In the genomic region with DNA sequence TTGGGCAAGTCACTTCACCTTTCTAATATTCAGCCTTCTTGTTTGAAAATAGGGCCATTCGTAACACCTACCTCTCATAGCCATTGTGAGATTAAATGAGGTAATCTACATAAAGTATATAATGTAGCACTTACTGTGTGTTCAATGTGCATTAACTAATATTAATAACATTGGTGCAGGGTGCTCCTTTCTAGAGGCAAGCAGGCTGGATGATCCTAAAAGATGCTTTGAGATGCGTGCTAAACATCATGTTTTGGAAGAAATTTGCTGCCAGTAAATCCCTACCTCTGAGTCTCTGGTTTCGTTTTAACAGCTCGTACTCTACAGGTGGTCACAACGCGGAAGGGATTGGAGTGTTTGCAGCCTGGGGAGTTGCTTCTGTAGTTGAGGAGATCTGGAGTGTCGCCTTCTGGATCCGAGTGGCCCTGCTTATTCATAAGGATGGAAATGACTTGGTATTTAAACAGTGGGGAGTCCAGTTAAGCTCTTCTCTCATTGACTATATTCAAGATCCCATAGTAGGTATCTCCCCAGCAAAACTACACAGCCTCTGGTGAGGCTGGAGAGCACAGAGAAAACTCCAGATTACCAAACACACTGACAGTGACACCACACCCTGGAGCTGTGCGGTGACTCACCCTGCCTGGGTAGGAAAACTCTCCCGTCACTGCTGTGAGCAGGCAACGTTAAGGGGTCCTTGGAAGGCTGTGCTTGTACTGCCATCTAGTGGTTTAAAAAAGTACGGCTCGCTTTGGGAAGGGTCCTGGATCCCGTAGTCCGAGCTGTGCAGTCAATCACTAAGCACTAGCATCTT, we compare ENCODE assay signal across 1 cellular context.
A peak's percentile ranks its signal among the peaks of the same experiment; 100 is the strongest.
TF ChIP-seq lines count a peak whose summit lies in the region.

No MANE protein-coding gene starts in this region.

TF ChIP-seq in K562, 482 proteins besides CTCF, POLR2A, EP300 and RAD21 (continued from another document and continues in another):
- TF ChIP-seq, protein P1, sequence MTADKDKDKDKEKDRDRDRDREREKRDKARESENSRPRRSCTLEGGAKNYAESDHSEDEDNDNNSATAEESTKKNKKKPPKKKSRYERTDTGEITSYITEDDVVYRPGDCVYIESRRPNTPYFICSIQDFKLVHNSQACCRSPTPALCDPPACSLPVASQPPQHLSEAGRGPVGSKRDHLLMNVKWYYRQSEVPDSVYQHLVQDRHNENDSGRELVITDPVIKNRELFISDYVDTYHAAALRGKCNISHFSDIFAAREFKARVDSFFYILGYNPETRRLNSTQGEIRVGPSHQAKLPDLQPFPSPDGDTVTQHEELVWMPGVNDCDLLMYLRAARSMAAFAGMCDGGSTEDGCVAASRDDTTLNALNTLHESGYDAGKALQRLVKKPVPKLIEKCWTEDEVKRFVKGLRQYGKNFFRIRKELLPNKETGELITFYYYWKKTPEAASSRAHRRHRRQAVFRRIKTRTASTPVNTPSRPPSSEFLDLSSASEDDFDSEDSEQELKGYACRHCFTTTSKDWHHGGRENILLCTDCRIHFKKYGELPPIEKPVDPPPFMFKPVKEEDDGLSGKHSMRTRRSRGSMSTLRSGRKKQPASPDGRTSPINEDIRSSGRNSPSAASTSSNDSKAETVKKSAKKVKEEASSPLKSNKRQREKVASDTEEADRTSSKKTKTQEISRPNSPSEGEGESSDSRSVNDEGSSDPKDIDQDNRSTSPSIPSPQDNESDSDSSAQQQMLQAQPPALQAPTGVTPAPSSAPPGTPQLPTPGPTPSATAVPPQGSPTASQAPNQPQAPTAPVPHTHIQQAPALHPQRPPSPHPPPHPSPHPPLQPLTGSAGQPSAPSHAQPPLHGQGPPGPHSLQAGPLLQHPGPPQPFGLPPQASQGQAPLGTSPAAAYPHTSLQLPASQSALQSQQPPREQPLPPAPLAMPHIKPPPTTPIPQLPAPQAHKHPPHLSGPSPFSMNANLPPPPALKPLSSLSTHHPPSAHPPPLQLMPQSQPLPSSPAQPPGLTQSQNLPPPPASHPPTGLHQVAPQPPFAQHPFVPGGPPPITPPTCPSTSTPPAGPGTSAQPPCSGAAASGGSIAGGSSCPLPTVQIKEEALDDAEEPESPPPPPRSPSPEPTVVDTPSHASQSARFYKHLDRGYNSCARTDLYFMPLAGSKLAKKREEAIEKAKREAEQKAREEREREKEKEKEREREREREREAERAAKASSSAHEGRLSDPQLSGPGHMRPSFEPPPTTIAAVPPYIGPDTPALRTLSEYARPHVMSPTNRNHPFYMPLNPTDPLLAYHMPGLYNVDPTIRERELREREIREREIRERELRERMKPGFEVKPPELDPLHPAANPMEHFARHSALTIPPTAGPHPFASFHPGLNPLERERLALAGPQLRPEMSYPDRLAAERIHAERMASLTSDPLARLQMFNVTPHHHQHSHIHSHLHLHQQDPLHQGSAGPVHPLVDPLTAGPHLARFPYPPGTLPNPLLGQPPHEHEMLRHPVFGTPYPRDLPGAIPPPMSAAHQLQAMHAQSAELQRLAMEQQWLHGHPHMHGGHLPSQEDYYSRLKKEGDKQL (CRISPR knock-in tag; IDR thresholded peaks at IDR 0.05; ENCODE audit: borderline replicate concordance): no peak
- TF ChIP-seq ZNF212 (CRISPR knock-in tag; IDR thresholded peaks at IDR 0.05) (no peak), PYGO2 (tag; IDR thresholded peaks at IDR 0.05) (no peak), ZNF589 (CRISPR knock-in tag; IDR thresholded peaks at IDR 0.05; ENCODE audit: low read depth) (no peak), MTF1 (CRISPR knock-in tag; IDR thresholded peaks at IDR 0.05; ENCODE audit: borderline replicate concordance) (no peak), MAFF (IDR thresholded peaks at IDR 0.05; ENCODE audit: low read length) (peak; percentile 25; the same call in 1 of the 2 replicates), ADNP (tag; IDR thresholded peaks at IDR 0.05) (no peak), SMC3 (conservative IDR thresholded peaks at IDR 0.05; ENCODE audit: insufficient read depth, low read depth, low read length) (peak; percentile 94), RBBP5 (IDR thresholded peaks at IDR 0.05; ENCODE audit: borderline replicate concordance, insufficient read depth, low read length, poor library complexity, severe bottlenecking) (no peak), NCOA2 (IDR thresholded peaks at IDR 0.05; ENCODE audit: partially characterized antibody in 2 of 2) (no peak), ZKSCAN1 (IDR thresholded peaks at IDR 0.05; ENCODE audit: low read depth, low read length) (peak; percentile 95), TEAD1 (CRISPR knock-in tag; IDR thresholded peaks at IDR 0.05) (0 out of 4 replicates have a peak, but pooled peaks of 1 of the 2 experiments have one; percentile 51), CBFA2T3 (IDR thresholded peaks at IDR 0.05) (peak; percentile 22; the same call in 1 of the 2 replicates), KDM5B (IDR thresholded peaks at IDR 0.05; ENCODE audit: insufficient replicate concordance, low read depth, low read length) (no peak), ZNF274 (IDR thresholded peaks at IDR 0.05; ENCODE audit: borderline replicate concordance, low read depth, low read length) (no peak), NEUROD1 (IDR thresholded peaks at IDR 0.05; ENCODE audit: borderline replicate concordance, low read depth, low read length, partially characterized antibody) (peak; percentile 71), GABPB1 (CRISPR knock-in tag; IDR thresholded peaks at IDR 0.05) (no peak), ETV6 (IDR thresholded peaks at IDR 0.05; ENCODE audit: borderline replicate concordance in 1 of 2, low read depth in 2 of 2, low read length in 1 of 2) (0 out of 4 replicates have a peak, but pooled peaks of 1 of the 2 experiments have one; percentile 24), ETV6 (CRISPR knock-in tag; IDR thresholded peaks at IDR 0.05; ENCODE audit: borderline replicate concordance) (no peak), PHTF2 (CRISPR knock-in tag; IDR thresholded peaks at IDR 0.05) (no peak), TBL1XR1 (IDR thresholded peaks at IDR 0.05; ENCODE audit: low read length in 2 of 2) (peak in 1 of 2 experiments; percentile 49; a peak in 1 of 4 replicates), CREB1 (IDR thresholded peaks at IDR 0.05) (0 out of 2 replicates have a peak, but pooled peaks have one; percentile 62), CREB1 (CRISPR knock-in tag; IDR thresholded peaks at IDR 0.05) (peak; percentile 19; the same call in 1 of the 2 replicates)
- TF ChIP-seq, protein P2, sequence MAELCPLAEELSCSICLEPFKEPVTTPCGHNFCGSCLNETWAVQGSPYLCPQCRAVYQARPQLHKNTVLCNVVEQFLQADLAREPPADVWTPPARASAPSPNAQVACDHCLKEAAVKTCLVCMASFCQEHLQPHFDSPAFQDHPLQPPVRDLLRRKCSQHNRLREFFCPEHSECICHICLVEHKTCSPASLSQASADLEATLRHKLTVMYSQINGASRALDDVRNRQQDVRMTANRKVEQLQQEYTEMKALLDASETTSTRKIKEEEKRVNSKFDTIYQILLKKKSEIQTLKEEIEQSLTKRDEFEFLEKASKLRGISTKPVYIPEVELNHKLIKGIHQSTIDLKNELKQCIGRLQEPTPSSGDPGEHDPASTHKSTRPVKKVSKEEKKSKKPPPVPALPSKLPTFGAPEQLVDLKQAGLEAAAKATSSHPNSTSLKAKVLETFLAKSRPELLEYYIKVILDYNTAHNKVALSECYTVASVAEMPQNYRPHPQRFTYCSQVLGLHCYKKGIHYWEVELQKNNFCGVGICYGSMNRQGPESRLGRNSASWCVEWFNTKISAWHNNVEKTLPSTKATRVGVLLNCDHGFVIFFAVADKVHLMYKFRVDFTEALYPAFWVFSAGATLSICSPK (IDR thresholded peaks at IDR 0.05; ENCODE audit: borderline replicate concordance): no peak
- TF ChIP-seq, protein P3, sequence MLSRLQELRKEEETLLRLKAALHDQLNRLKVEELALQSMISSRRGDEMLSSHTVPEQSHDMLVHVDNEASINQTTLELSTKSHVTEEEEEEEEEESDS (CRISPR knock-in tag; IDR thresholded peaks at IDR 0.05): no peak
- TF ChIP-seq, protein P4, sequence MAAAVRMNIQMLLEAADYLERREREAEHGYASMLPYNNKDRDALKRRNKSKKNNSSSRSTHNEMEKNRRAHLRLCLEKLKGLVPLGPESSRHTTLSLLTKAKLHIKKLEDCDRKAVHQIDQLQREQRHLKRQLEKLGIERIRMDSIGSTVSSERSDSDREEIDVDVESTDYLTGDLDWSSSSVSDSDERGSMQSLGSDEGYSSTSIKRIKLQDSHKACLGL (CRISPR knock-in tag; IDR thresholded peaks at IDR 0.05; ENCODE audit: borderline replicate concordance, poor library complexity, severe bottlenecking): no peak
- TF ChIP-seq, protein P5, sequence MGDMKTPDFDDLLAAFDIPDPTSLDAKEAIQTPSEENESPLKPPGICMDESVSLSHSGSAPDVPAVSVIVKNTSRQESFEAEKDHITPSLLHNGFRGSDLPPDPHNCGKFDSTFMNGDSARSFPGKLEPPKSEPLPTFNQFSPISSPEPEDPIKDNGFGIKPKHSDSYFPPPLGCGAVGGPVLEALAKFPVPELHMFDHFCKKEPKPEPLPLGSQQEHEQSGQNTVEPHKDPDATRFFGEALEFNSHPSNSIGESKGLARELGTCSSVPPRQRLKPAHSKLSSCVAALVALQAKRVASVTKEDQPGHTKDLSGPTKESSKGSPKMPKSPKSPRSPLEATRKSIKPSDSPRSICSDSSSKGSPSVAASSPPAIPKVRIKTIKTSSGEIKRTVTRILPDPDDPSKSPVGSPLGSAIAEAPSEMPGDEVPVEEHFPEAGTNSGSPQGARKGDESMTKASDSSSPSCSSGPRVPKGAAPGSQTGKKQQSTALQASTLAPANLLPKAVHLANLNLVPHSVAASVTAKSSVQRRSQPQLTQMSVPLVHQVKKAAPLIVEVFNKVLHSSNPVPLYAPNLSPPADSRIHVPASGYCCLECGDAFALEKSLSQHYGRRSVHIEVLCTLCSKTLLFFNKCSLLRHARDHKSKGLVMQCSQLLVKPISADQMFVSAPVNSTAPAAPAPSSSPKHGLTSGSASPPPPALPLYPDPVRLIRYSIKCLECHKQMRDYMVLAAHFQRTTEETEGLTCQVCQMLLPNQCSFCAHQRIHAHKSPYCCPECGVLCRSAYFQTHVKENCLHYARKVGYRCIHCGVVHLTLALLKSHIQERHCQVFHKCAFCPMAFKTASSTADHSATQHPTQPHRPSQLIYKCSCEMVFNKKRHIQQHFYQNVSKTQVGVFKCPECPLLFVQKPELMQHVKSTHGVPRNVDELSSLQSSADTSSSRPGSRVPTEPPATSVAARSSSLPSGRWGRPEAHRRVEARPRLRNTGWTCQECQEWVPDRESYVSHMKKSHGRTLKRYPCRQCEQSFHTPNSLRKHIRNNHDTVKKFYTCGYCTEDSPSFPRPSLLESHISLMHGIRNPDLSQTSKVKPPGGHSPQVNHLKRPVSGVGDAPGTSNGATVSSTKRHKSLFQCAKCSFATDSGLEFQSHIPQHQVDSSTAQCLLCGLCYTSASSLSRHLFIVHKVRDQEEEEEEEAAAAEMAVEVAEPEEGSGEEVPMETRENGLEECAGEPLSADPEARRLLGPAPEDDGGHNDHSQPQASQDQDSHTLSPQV (IDR thresholded peaks at IDR 0.05): no peak
- TF ChIP-seq, protein P6, sequence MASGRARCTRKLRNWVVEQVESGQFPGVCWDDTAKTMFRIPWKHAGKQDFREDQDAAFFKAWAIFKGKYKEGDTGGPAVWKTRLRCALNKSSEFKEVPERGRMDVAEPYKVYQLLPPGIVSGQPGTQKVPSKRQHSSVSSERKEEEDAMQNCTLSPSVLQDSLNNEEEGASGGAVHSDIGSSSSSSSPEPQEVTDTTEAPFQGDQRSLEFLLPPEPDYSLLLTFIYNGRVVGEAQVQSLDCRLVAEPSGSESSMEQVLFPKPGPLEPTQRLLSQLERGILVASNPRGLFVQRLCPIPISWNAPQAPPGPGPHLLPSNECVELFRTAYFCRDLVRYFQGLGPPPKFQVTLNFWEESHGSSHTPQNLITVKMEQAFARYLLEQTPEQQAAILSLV (tag; IDR thresholded peaks at IDR 0.05): no peak
- TF ChIP-seq, protein P7, sequence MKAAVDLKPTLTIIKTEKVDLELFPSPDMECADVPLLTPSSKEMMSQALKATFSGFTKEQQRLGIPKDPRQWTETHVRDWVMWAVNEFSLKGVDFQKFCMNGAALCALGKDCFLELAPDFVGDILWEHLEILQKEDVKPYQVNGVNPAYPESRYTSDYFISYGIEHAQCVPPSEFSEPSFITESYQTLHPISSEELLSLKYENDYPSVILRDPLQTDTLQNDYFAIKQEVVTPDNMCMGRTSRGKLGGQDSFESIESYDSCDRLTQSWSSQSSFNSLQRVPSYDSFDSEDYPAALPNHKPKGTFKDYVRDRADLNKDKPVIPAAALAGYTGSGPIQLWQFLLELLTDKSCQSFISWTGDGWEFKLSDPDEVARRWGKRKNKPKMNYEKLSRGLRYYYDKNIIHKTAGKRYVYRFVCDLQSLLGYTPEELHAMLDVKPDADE (conservative IDR thresholded peaks at IDR 0.05; ENCODE audit: control insufficient read depth, low read depth, low read length): no peak
- TF ChIP-seq, protein P8, sequence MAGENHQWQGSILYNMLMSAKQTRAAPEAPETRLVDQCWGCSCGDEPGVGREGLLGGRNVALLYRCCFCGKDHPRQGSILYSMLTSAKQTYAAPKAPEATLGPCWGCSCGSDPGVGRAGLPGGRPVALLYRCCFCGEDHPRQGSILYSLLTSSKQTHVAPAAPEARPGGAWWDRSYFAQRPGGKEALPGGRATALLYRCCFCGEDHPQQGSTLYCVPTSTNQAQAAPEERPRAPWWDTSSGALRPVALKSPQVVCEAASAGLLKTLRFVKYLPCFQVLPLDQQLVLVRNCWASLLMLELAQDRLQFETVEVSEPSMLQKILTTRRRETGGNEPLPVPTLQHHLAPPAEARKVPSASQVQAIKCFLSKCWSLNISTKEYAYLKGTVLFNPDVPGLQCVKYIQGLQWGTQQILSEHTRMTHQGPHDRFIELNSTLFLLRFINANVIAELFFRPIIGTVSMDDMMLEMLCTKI (IDR thresholded peaks at IDR 0.05; ENCODE audit: partially characterized antibody): no peak
- TF ChIP-seq, protein P9, sequence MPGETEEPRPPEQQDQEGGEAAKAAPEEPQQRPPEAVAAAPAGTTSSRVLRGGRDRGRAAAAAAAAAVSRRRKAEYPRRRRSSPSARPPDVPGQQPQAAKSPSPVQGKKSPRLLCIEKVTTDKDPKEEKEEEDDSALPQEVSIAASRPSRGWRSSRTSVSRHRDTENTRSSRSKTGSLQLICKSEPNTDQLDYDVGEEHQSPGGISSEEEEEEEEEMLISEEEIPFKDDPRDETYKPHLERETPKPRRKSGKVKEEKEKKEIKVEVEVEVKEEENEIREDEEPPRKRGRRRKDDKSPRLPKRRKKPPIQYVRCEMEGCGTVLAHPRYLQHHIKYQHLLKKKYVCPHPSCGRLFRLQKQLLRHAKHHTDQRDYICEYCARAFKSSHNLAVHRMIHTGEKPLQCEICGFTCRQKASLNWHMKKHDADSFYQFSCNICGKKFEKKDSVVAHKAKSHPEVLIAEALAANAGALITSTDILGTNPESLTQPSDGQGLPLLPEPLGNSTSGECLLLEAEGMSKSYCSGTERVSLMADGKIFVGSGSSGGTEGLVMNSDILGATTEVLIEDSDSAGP (CRISPR knock-in tag; IDR thresholded peaks at IDR 0.05): no peak
- TF ChIP-seq, protein P10, sequence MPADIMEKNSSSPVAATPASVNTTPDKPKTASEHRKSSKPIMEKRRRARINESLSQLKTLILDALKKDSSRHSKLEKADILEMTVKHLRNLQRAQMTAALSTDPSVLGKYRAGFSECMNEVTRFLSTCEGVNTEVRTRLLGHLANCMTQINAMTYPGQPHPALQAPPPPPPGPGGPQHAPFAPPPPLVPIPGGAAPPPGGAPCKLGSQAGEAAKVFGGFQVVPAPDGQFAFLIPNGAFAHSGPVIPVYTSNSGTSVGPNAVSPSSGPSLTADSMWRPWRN (IDR thresholded peaks at IDR 0.05; ENCODE audit: low read depth): no peak
